ENCODE assay signal across 23 cellular contexts in the genomic region with DNA sequence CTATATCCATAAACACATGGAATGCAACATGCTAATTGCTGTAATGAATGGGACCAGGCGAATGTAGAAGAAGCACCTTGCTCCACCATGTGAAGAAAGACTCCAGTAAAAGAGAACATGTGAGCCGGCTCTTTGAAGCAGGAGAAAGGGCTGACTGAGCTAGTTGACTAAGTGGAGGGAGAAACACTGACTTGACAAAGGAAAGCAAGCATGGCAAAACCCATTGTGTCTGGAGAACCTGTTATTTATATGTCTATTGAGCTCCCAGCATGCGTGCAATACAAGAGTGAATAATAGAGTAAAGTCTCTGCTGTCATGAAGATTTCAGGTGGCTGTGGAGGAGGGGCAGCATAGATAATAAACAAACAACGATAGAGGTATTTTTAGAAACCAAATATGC.
DNase-seq lines count a peak whose midpoint lies in the region; ATAC-seq and TF ChIP-seq lines count a peak whose summit lies in the region.
"Had no signal": no experiment of that assay in that cellular context is flagged by ENCODE, and none has a peak within 500 bp of the region (broad histone marks: within the 10 kb centered on the region; RNA-seq: fewer than 3 reads in every experiment).

No MANE protein-coding gene starts in this region.

- H3K9me3 Mint-ChIP-seq in H9 = peaks cover 0 to 3% of the 10 kb centered on the region in 2 experiments; a peak in 1 of 5 replicates
- peaks cover 10% of the 10 kb centered on the region; the same call in 1 of the 2 replicates for H3K9me3 Mint-ChIP-seq in WTC11
- H3K9me3 Mint-ChIP-seq in stimulated activated effector memory CD8-positive, alpha-beta T cell treated with anti-CD3 and anti-CD28 coated beads, Interleukin-12 subunit alpha, Interleukin-12 subunit beta, amount 100 ng/mL, for 72 hours = peaks cover 3% of the 10 kb centered on the region
- no peaks in the 10 kb centered on the region for H3K9me3 Mint-ChIP-seq in activated CD8-positive, alpha-beta T cell treated with anti-CD3 and anti-CD28 coated beads, Interleukin-2, amount 10 ng/mL, durations not matched to agents 7 days and 5 days (ENCODE audit: insufficient read depth)
- H3K9me3 Mint-ChIP-seq: CD8-positive, alpha-beta T cell had no signal

- no peak overlapping the region for H2AK5ac ChIP-seq in H9 (ENCODE audit: insufficient read length, low read length)

- no peaks in the 10 kb centered on the region for H4K20me1 ChIP-seq in H9 (ENCODE audit: control insufficient read depth, insufficient read depth, insufficient read length)

- H2BK12ac ChIP-seq in H9 (ENCODE audit: insufficient read length, low read depth, low read length) = no peak overlapping the region

- WGBS in H9 (ENCODE audit: extremely low coverage, insufficient read length, low lambda C conversion rate) = no CpG with 5 or more reads among the region's 4 CpGs

- CTCF ChIA-PET in WTC11 (lab: Charles Lee) = interaction anchor here (0.9 kb wide), 1 partner anchor 10 kb away, joined by 4 read pairs; no protein-coding TSS in a partner anchor
- CTCF ChIA-PET in activated CD8-positive, alpha-beta T cell treated with anti-CD3 and anti-CD28 coated beads, Interleukin-2, amount 10 ng/mL, durations not matched to agents 7 days and 5 days (lab: Charles Lee) = no interaction called here

- no peak overlapping the region for H3T11ph ChIP-seq in H9 (ENCODE audit: low read length)

- H3K23me2 ChIP-seq in H9 (ENCODE audit: insufficient read length, low read depth, low read length, poor library complexity, severe bottlenecking) = no peaks in the 10 kb centered on the region

- no peaks in the 10 kb centered on the region for H3K79me2 ChIP-seq in H9 (ENCODE audit: insufficient read depth, low read length)

- POLR2A ChIA-PET in WTC11 (lab: Charles Lee) = interaction anchor here (0.6 kb wide), 1 partner anchor 121 kb away, joined by 3 read pairs; no protein-coding TSS in a partner anchor
- POLR2A ChIA-PET in activated CD8-positive, alpha-beta T cell treated with anti-CD3 and anti-CD28 coated beads, Interleukin-2, amount 10 ng/mL, durations not matched to agents 7 days and 5 days (lab: Charles Lee) = interaction anchor here (0.5 kb wide), 1 partner anchor 76 kb away, joined by 3 read pairs; no protein-coding TSS in a partner anchor

- DNase-seq in NCI-H1417 (lab: John Stamatoyannopoulos, UW) = peak; percentile 13 to 56 (median 55)
- DNase-seq in NCI-H1417 treated with DMSO at 0.1 percent for 48 hours (lab: John Stamatoyannopoulos, UW) = no peak
- no peak for DNase-seq in H9
- DNase-seq in WTC11 (ENCODE audit: low spot score) = no peak
- peak; percentile 8 for DNase-seq in iPS-NIHi11 (ENCODE audit: low spot score)
- no peak for DNase-seq in stimulated activated effector memory CD8-positive, alpha-beta T cell treated with anti-CD3 and anti-CD28 coated beads, Interleukin-12 subunit alpha, Interleukin-12 subunit beta, amount 100 ng/mL, for 72 hours (ENCODE audit: low spot score in 2 of 2)
- DNase-seq in activated effector memory CD4-positive, alpha-beta T cell treated with Interleukin-2 at 50 U/mL for 16 hours = no peak
- DNase-seq in activated CD8-positive, alpha-beta T cell treated with anti-CD3 and anti-CD28 coated beads, Interleukin-2, amount 10 ng/mL, durations not matched to agents 7 days and 5 days = no peak
- DNase-seq: CD8-positive, alpha-beta T cell; H7; IMR-90; KG1; MG63; NCI-H1694 treated with DMSO at 0.1 percent for 48 hours; NCI-H2081 treated with DMSO at 0.1 percent for 48 hours; NCI-H82; NK-92 treated with Interleukin-12 subunit alpha and Interleukin-12 subunit beta, amount 100 ng/mL, for 24 hours; PC-3; SJCRH30 had no signal

- no peak for TF ChIP-seq CTCF in H9 (conservative IDR thresholded peaks at IDR 0.05)
- no peak for TF ChIP-seq CTCF in WTC11 (IDR thresholded peaks at IDR 0.05)

- no peaks in the 10 kb centered on the region for H3K27me3 ChIP-seq in H9 (ENCODE audit: insufficient read depth, low read length)
- H3K27me3 ChIP-seq: MG63, SJCRH30 had no signal

- peak overlapping the region in 2 of 3 experiments; percentile 14; a peak in 2 of 7 replicates for H3K27ac Mint-ChIP-seq in H9
- H3K27ac Mint-ChIP-seq in WTC11 = no peak overlapping the region
- no peak overlapping the region for H3K27ac Mint-ChIP-seq in stimulated activated effector memory CD8-positive, alpha-beta T cell treated with anti-CD3 and anti-CD28 coated beads, Interleukin-12 subunit alpha, Interleukin-12 subunit beta, amount 100 ng/mL, for 72 hours
- no peak overlapping the region for H3K27ac Mint-ChIP-seq in activated CD8-positive, alpha-beta T cell treated with anti-CD3 and anti-CD28 coated beads, Interleukin-2, amount 10 ng/mL, durations not matched to agents 7 days and 5 days
- H3K27ac Mint-ChIP-seq: B cell; CD8-positive, alpha-beta T cell had no signal

- no peaks in the 10 kb centered on the region for H3K79me1 ChIP-seq in H9 (ENCODE audit: insufficient read depth, low read depth, low read length, poor library complexity, severe bottlenecking)

- H2BK5ac ChIP-seq in H9 (ENCODE audit: insufficient read length, low read length) = no peak overlapping the region

- no peak overlapping the region for H2BK15ac ChIP-seq in H9 (ENCODE audit: low read depth, low read length)

- H2AFZ ChIP-seq in H9 (ENCODE audit: low read length) = no peak overlapping the region

- no peaks in the 10 kb centered on the region for H3K9me3 ChIP-seq in H9 (ENCODE audit: control insufficient read depth, low read depth, low read length)
- H3K9me3 ChIP-seq: MG63, SJCRH30 had no signal

- no peak overlapping the region for H2BK20ac ChIP-seq in H9 (ENCODE audit: low read depth, low read length, poor library complexity, severe bottlenecking)

- H4K8ac ChIP-seq in H9 (replicated peaks; ENCODE audit: insufficient read length, low read depth, low read length) = no peak overlapping the region

- H3K4me3 Mint-ChIP-seq in H9 (no peak overlapping the region), WTC11 (no peak overlapping the region)
- no peak overlapping the region for H3K4me3 Mint-ChIP-seq in stimulated activated effector memory CD8-positive, alpha-beta T cell treated with anti-CD3 and anti-CD28 coated beads, Interleukin-12 subunit alpha, Interleukin-12 subunit beta, amount 100 ng/mL, for 72 hours
- no peak overlapping the region for H3K4me3 Mint-ChIP-seq in activated CD8-positive, alpha-beta T cell treated with anti-CD3 and anti-CD28 coated beads, Interleukin-2, amount 10 ng/mL, durations not matched to agents 7 days and 5 days
- H3K4me3 Mint-ChIP-seq: B cell; CD8-positive, alpha-beta T cell had no signal

- H3K14ac ChIP-seq in H9 (ENCODE audit: insufficient read depth, low read length) = no peak overlapping the region

- H3K18ac ChIP-seq in H9 (ENCODE audit: insufficient read length, low read depth, low read length) = no peak overlapping the region

- no peak overlapping the region for H2BK120ac ChIP-seq in H9 (ENCODE audit: low read depth, low read length, poor library complexity, severe bottlenecking)

- no peak overlapping the region for H3K27ac ChIP-seq in H9 (ENCODE audit: insufficient read length, low read depth, low read length)
- H3K27ac ChIP-seq: 22Rv1, C4-2B, SJCRH30 had no signal

- no peaks in the 10 kb centered on the region; a peak in 1 of 7 replicates for H3K36me3 Mint-ChIP-seq in H9 (ENCODE audit: insufficient read depth in 1 of 3, low read depth in 3 of 3)
- H3K36me3 Mint-ChIP-seq in WTC11 = no peaks in the 10 kb centered on the region
- H3K36me3 Mint-ChIP-seq in stimulated activated effector memory CD8-positive, alpha-beta T cell treated with anti-CD3 and anti-CD28 coated beads, Interleukin-12 subunit alpha, Interleukin-12 subunit beta, amount 100 ng/mL, for 72 hours = no peaks in the 10 kb centered on the region
- H3K36me3 Mint-ChIP-seq in activated CD8-positive, alpha-beta T cell treated with anti-CD3 and anti-CD28 coated beads, Interleukin-2, amount 10 ng/mL, durations not matched to agents 7 days and 5 days (ENCODE audit: low read depth) = no peaks in the 10 kb centered on the region
- H3K36me3 Mint-ChIP-seq: CD8-positive, alpha-beta T cell had no signal

- no peak overlapping the region for H4K91ac ChIP-seq in H9 (ENCODE audit: insufficient read length, low read depth, low read length)

- H3K4me1 ChIP-seq in H9 (ENCODE audit: insufficient read depth, low read length) = peaks cover 7% of the 10 kb centered on the region; the same call in 1 of the 2 replicates
- H3K4me1 ChIP-seq: SJCRH30 had no signal

- H3K4me1 Mint-ChIP-seq in H9 (peaks cover 43 to 46% of the 10 kb centered on the region in 2 experiments), WTC11 (peaks cover 19% of the 10 kb centered on the region)
- no peaks in the 10 kb centered on the region for H3K4me1 Mint-ChIP-seq in stimulated activated effector memory CD8-positive, alpha-beta T cell treated with anti-CD3 and anti-CD28 coated beads, Interleukin-12 subunit alpha, Interleukin-12 subunit beta, amount 100 ng/mL, for 72 hours
- H3K4me1 Mint-ChIP-seq in activated CD8-positive, alpha-beta T cell treated with anti-CD3 and anti-CD28 coated beads, Interleukin-2, amount 10 ng/mL, durations not matched to agents 7 days and 5 days (ENCODE audit: low read depth) = no peaks in the 10 kb centered on the region
- H3K4me1 Mint-ChIP-seq: B cell had no signal

- no peak overlapping the region for H3K23ac ChIP-seq in H9 (ENCODE audit: insufficient read length, low read depth, low read length)

- H3K56ac ChIP-seq in H9 (ENCODE audit: insufficient read length, low read depth, low read length) = no peak overlapping the region

- H3K4ac ChIP-seq in H9 (ENCODE audit: low read depth, low read length) = no peak overlapping the region

- H3K27me3 Mint-ChIP-seq in H9 (ENCODE audit: low read depth) = no peaks in the 10 kb centered on the region
- no peaks in the 10 kb centered on the region for H3K27me3 Mint-ChIP-seq in WTC11 (ENCODE audit: low read depth)
- H3K27me3 Mint-ChIP-seq in activated CD8-positive, alpha-beta T cell treated with anti-CD3 and anti-CD28 coated beads, Interleukin-2, amount 10 ng/mL, durations not matched to agents 7 days and 5 days (ENCODE audit: low read depth) = no peaks in the 10 kb centered on the region
- H3K27me3 Mint-ChIP-seq: B cell had no signal

- H4K5ac ChIP-seq in H9 (ENCODE audit: insufficient read length, low read depth, low read length) = no peak overlapping the region

- ATAC-seq in WTC11 = peak; percentile 71
- no peak for ATAC-seq in stimulated activated effector memory CD8-positive, alpha-beta T cell treated with anti-CD3 and anti-CD28 coated beads, Interleukin-12 subunit alpha, Interleukin-12 subunit beta, amount 100 ng/mL, for 72 hours
- no peak for ATAC-seq in activated CD8-positive, alpha-beta T cell treated with anti-CD3 and anti-CD28 coated beads, Interleukin-2, amount 10 ng/mL, durations not matched to agents 7 days and 5 days
- ATAC-seq: CD8-positive, alpha-beta T cell; PC-3; SK-N-SH treated with all-trans-retinoic acid at 6 μM for 48 hours had no signal

- no peak overlapping the region for H3K9ac ChIP-seq in H9 (ENCODE audit: extremely low read depth, insufficient read length, low read length)

- no peak overlapping the region for H3K4me2 ChIP-seq in H9 (ENCODE audit: insufficient read depth, insufficient read length, low read length)

Comparison
In these comparisons a context has a peak if more than half of its experiments do, and no peak if none do; other contexts are left out.
1. DNase-seq: peak in NCI-H1417 (3 of 3) and iPS-NIHi11 (single experiment); none in NCI-H1417 treated with DMSO at 0.1 percent for 48 hours (single experiment), H9 (single experiment), WTC11 (single experiment), stimulated activated effector memory CD8-positive, alpha-beta T cell treated with anti-CD3 and anti-CD28 coated beads, Interleukin-12 subunit alpha, Interleukin-12 subunit beta, amount 100 ng/mL, for 72 hours (0 of 2), activated effector memory CD4-positive, alpha-beta T cell treated with Interleukin-2 at 50 U/mL for 16 hours (single experiment) and activated CD8-positive, alpha-beta T cell treated with anti-CD3 and anti-CD28 coated beads, Interleukin-2, amount 10 ng/mL, durations not matched to agents 7 days and 5 days (single experiment).
2. H3K27ac Mint-ChIP-seq: peak in H9 (2 of 3); none in WTC11 (single experiment), stimulated activated effector memory CD8-positive, alpha-beta T cell treated with anti-CD3 and anti-CD28 coated beads, Interleukin-12 subunit alpha, Interleukin-12 subunit beta, amount 100 ng/mL, for 72 hours (single experiment) and activated CD8-positive, alpha-beta T cell treated with anti-CD3 and anti-CD28 coated beads, Interleukin-2, amount 10 ng/mL, durations not matched to agents 7 days and 5 days (single experiment).